ENCODE assay signal across 2 cellular contexts in genomic region chr20:57298457-57298856, GRCh38.
A peak's percentile ranks its signal among the peaks of the same experiment; 100 is the strongest.
TF ChIP-seq lines count a peak whose summit lies in the region.

No MANE protein-coding gene starts in this region.

TF ChIP-seq in HepG2, 621 proteins besides CTCF, POLR2A, EP300 and RAD21:
- TF ChIP-seq MBNL3 (CRISPR knock-in tag; conservative IDR thresholded peaks at IDR 0.05) = no peak
- no peak for TF ChIP-seq ZNF570 (CRISPR knock-in tag; IDR thresholded peaks at IDR 0.05; ENCODE audit: borderline replicate concordance)
- TF ChIP-seq TEF (CRISPR knock-in tag; IDR thresholded peaks at IDR 0.05) = no peak
- TF ChIP-seq ZNF749 (CRISPR knock-in tag; IDR thresholded peaks at IDR 0.05; ENCODE audit: borderline replicate concordance) = no peak
- TF ChIP-seq ZNF513 (CRISPR knock-in tag; conservative IDR thresholded peaks at IDR 0.05) = no peak
- TF ChIP-seq CEBPB (IDR thresholded peaks at IDR 0.05; ENCODE audit: borderline replicate concordance, low read depth, low read length) = peak; percentile 38; the same call in 1 of the 2 replicates
- no peak for TF ChIP-seq POLR2AphosphoS2 (IDR thresholded peaks at IDR 0.05; ENCODE audit: low read depth, low read length)
- no peak for TF ChIP-seq TCF12 (IDR thresholded peaks at IDR 0.05)
- TF ChIP-seq TCF12 (CRISPR knock-in tag; IDR thresholded peaks at IDR 0.05) = no peak
- peak; percentile 56 for TF ChIP-seq ATF7 (IDR thresholded peaks at IDR 0.05)
- no peak for TF ChIP-seq ATF7 (CRISPR knock-in tag; IDR thresholded peaks at IDR 0.05)
TF ChIP-seq in HepG2: peak in this region for 2.

TF ChIP-seq in SK-N-SH, 30 proteins besides CTCF, POLR2A, EP300 and RAD21:
- TF ChIP-seq USF2 (IDR thresholded peaks at IDR 0.05; ENCODE audit: borderline replicate concordance, low read depth, low read length) = no peak
- no peak for TF ChIP-seq USF1 (IDR thresholded peaks at IDR 0.05; ENCODE audit: borderline replicate concordance, low read depth)
- no peak for TF ChIP-seq YY1 (IDR thresholded peaks at IDR 0.05; ENCODE audit: low read depth)
- TF ChIP-seq ELF1 (IDR thresholded peaks at IDR 0.05) = no peak
